Comparison of ENCODE assay signal across 19 cellular contexts in genomic region chr2:59932341-59932740, GRCh38.
DNase-seq lines count a peak whose midpoint lies in the region; ATAC-seq and TF ChIP-seq lines count a peak whose summit lies in the region.
"Had no signal": no experiment of that assay in that cellular context is flagged by ENCODE, and none has a peak within 500 bp of the region (broad histone marks: within the 10 kb centered on the region; RNA-seq: fewer than 3 reads in every experiment).

No MANE protein-coding gene starts in this region.

- no peak overlapping the region for H3K4me3 ChIP-seq in GM12865 (ENCODE audit: low read depth, low read length)
- H3K4me3 ChIP-seq in RWPE2 (ENCODE audit: severe bottlenecking), result no peak overlapping the region
- H3K4me3 ChIP-seq: coronary artery, MG63, upper lobe of left lung had no signal

- no peaks in the 10 kb centered on the region for H3K27me3 ChIP-seq in RWPE2 (ENCODE audit: insufficient read depth, poor library complexity, severe bottlenecking)
- H3K27me3 ChIP-seq: brain microvascular endothelial cell, MG63, upper lobe of left lung had no signal

- DNase-seq in GM12865 (ENCODE audit: low read depth) (peak; percentile 7), HT-29 (ENCODE audit: low spot score) (peak; percentile 15), RWPE2 (ENCODE audit: low spot score) (no peak), iPS DF 19.7 (ENCODE audit: low read depth, low spot score) (peak; percentile 17), posterior vena cava (ENCODE audit: low spot score) (no peak), NCI-H187 (lab: John Stamatoyannopoulos, UW) (no peak)
- DNase-seq: activated CD4-positive, alpha-beta T cell treated with anti-CD3 and anti-CD28 coated beads, Interleukin-2, amount 50 U/mL, for 1 hour; activated naive CD8-positive, alpha-beta T cell treated with anti-CD3 and anti-CD28 coated beads, Interleukin-2, amount 50 U/mL, for 24 hours; brain microvascular endothelial cell; CD4-positive, CD25-positive, alpha-beta regulatory T cell; kidney glomerular epithelial cell; MG63; NCI-H446 treated with DMSO at 0.1 percent for 48 hours; SHP77 treated with DMSO at 0.1 percent for 48 hours; stimulated activated CD4-positive, alpha-beta T cell treated with anti-CD3 and anti-CD28 coated beads, Interleukin-12 subunit alpha, Interleukin-12 subunit beta, amount 100 ng/mL, for 4 hours; upper lobe of left lung had no signal

- no peaks in the 10 kb centered on the region for H3K36me3 ChIP-seq in RWPE2 (ENCODE audit: low read depth)
- H3K36me3 ChIP-seq: brain microvascular endothelial cell, MG63, upper lobe of left lung had no signal

- intact Hi-C loops in posterior vena cava (cut with DNase I), result no loop called here

- H3K27ac ChIP-seq in RWPE2 (ENCODE audit: poor library complexity, severe bottlenecking), result no peak overlapping the region
- H3K27ac ChIP-seq: brain microvascular endothelial cell, coronary artery, upper lobe of left lung had no signal

- H3K4me1 ChIP-seq in RWPE2 (ENCODE audit: insufficient read depth, poor library complexity, severe bottlenecking), result no peaks in the 10 kb centered on the region
- H3K4me1 ChIP-seq: upper lobe of left lung had no signal

- H3K9me3 ChIP-seq in RWPE2 (ENCODE audit: severe bottlenecking), result no peaks in the 10 kb centered on the region
- H3K9me3 ChIP-seq: MG63, upper lobe of left lung had no signal

- no peak for ATAC-seq in RWPE2 (ENCODE audit: low read depth)
- no peak for ATAC-seq in HG02798 (IDR thresholded peaks at IDR 0.05; ENCODE audit: poor library complexity, unreplicated experiment)
- ATAC-seq in HG03108 (IDR thresholded peaks at IDR 0.05; ENCODE audit: unreplicated experiment), result no peak
- ATAC-seq: activated naive CD8-positive, alpha-beta T cell treated with anti-CD3 and anti-CD28 coated beads, Interleukin-2, amount 50 U/mL, for 24 hours had no signal

- TF ChIP-seq CTCF in GM12865 (IDR thresholded peaks at IDR 0.05; ENCODE audit: insufficient read depth, low read depth, low read length, missing control alignments), result peak; percentile 10
- peak; percentile 20 for TF ChIP-seq CTCF in RWPE2 (IDR thresholded peaks at IDR 0.05; ENCODE audit: poor library complexity, severe bottlenecking)

Comparison
In these comparisons a context has a peak if more than half of its experiments do, and no peak if none do; other contexts are left out.
1. DNase-seq: peak in GM12865 (single experiment), HT-29 (single experiment) and iPS DF 19.7 (single experiment); none in RWPE2 (single experiment), posterior vena cava (single experiment) and NCI-H187 (0 of 2).